In genomic region chr12:129997239-129997638, GRCh38 we compare ENCODE assay signal across 20 cellular contexts.
"Had no signal": no experiment of that assay in that cellular context is flagged by ENCODE, and none has a peak within 500 bp of the region (broad histone marks: within the 10 kb centered on the region; RNA-seq: fewer than 3 reads in every experiment).

No MANE protein-coding gene starts in this region.

- H3K27me3 ChIP-seq: MG63 had no signal

- H3K9me3 Mint-ChIP-seq: activated T-cell treated with anti-CD3 and anti-CD28 coated beads, Interleukin-2, amount 50 U/mL, for 24 hours had no signal

- H3K4me1 Mint-ChIP-seq: brain had no signal

- H3K27ac Mint-ChIP-seq: activated CD8-positive, alpha-beta T cell treated with anti-CD3 and anti-CD28 coated beads, Interleukin-2, amount 10 ng/mL, durations not matched to agents 7 days and 5 days; activated naive CD4-positive, alpha-beta T cell treated with anti-CD3 and anti-CD28 coated beads for 36 hours; activated naive CD8-positive, alpha-beta T cell; activated T-cell treated with anti-CD3 and anti-CD28 coated beads, Interleukin-2, amount 50 U/mL, for 24 hours; brain; T-helper 1 cell treated with Interleukin-12 subunit alpha and Interleukin-12 subunit beta and Interleukin-4 antibody, amounts not matched to agents 30 μg/mL and 1 μg/mL, for 36 hours had no signal

- H3K27ac ChIP-seq: PC-9 had no signal

- H3K27me3 Mint-ChIP-seq: activated T-cell treated with anti-CD3 and anti-CD28 coated beads, Interleukin-2, amount 50 U/mL, for 24 hours had no signal

- H3K36me3 ChIP-seq: MG63 had no signal

- H3K36me3 Mint-ChIP-seq: activated naive CD8-positive, alpha-beta T cell; brain had no signal

- H3K9me3 ChIP-seq: MG63 had no signal

- H3K4me2 ChIP-seq: PC-9 had no signal

- DNase-seq: activated CD4-positive, alpha-beta T cell treated with anti-CD3 and anti-CD28 coated beads for 48 hours; activated CD4-positive, alpha-beta T cell treated with anti-CD3 and anti-CD28 coated beads, Interleukin-2, amount 50 U/mL, for 4 hours; activated CD4-positive, CD25-positive, alpha-beta regulatory T cell treated with anti-CD3 and anti-CD28 coated beads, Interleukin-2, amount 50 U/mL, for 72 hours; activated CD8-positive, alpha-beta T cell treated with anti-CD3 and anti-CD28 coated beads, Interleukin-2, amount 10 ng/mL, durations not matched to agents 7 days and 5 days; activated effector memory CD4-positive, alpha-beta T cell treated with anti-CD3 and anti-CD28 coated beads, Interleukin-2, amount 50 U/mL, for 16 hours; activated naive CD4-positive, alpha-beta T cell treated with anti-CD3 and anti-CD28 coated beads for 36 hours; activated T-cell treated with anti-CD3 and anti-CD28 coated beads, Interleukin-2, amount 50 U/mL, for 24 hours; amygdala; MG63; MV-4-11; NCI-H1092 treated with DMSO at 0.1 percent for 48 hours; NCI-H1417 treated with DMSO at 0.1 percent for 48 hours; NCI-H1694; NCI-H2029; NCI-H510A treated with DMSO at 0.1 percent for 48 hours; PC-9; SHP77 treated with DMSO at 0.1 percent for 48 hours had no signal

- H3K4me3 ChIP-seq: MG63, PC-9 had no signal

- H3K4me3 Mint-ChIP-seq: activated CD8-positive, alpha-beta T cell treated with anti-CD3 and anti-CD28 coated beads, Interleukin-2, amount 10 ng/mL, durations not matched to agents 7 days and 5 days; activated naive CD4-positive, alpha-beta T cell treated with anti-CD3 and anti-CD28 coated beads for 36 hours; activated naive CD8-positive, alpha-beta T cell; activated T-cell treated with anti-CD3 and anti-CD28 coated beads, Interleukin-2, amount 50 U/mL, for 24 hours; brain; T-helper 1 cell treated with Interleukin-12 subunit alpha and Interleukin-12 subunit beta and Interleukin-4 antibody, amounts not matched to agents 30 μg/mL and 1 μg/mL, for 36 hours had no signal

- ATAC-seq: activated CD8-positive, alpha-beta T cell treated with anti-CD3 and anti-CD28 coated beads, Interleukin-2, amount 10 ng/mL, durations not matched to agents 7 days and 5 days had no signal

- H2AFZ ChIP-seq: PC-9 had no signal
